ENCODE assay signal across 11 cellular contexts in genomic region chr10:79149345-79149661, GRCh38.
DNase-seq lines count a peak whose midpoint lies in the region; ATAC-seq and TF ChIP-seq lines count a peak whose summit lies in the region.
"Had no signal": no experiment of that assay in that cellular context is flagged by ENCODE, and none has a peak within 500 bp of the region (broad histone marks: within the 10 kb centered on the region; RNA-seq: fewer than 3 reads in every experiment).

No MANE protein-coding gene starts in this region.

- no peaks in the 10 kb centered on the region for H3K9me3 ChIP-seq in SK-N-SH
- H3K9me3 ChIP-seq in mesodermal cell (ENCODE audit: control insufficient read depth, low read length), result no peaks in the 10 kb centered on the region
- H3K9me3 ChIP-seq in testis, result no peaks in the 10 kb centered on the region

- no peak for TF ChIP-seq EP300 in SK-N-SH (IDR thresholded peaks at IDR 0.05; ENCODE audit: borderline replicate concordance in 1 of 2, low read depth in 1 of 2, low read length in 1 of 2)

- peaks cover 0 to 8% of the 10 kb centered on the region in 2 experiments for H3K36me3 ChIP-seq in SK-N-SH (replicated peaks in 1 of 2; ENCODE audit: control insufficient read depth in 1 of 2, insufficient read depth in 2 of 2, low read length in 1 of 2)
- H3K36me3 ChIP-seq in mesodermal cell (ENCODE audit: control insufficient read depth, insufficient read depth, low read length), result peaks cover 61% of the 10 kb centered on the region
- H3K36me3 ChIP-seq in testis (ENCODE audit: low read depth, missing control alignments), result no peaks in the 10 kb centered on the region

- H2AFZ ChIP-seq in SK-N-SH (ENCODE audit: low read depth), result no peak overlapping the region

- WGBS in SK-N-SH (ENCODE audit: low lambda C conversion rate), result 100% methylated on average over 2 of the region's 3 CpGs
- WGBS in mesodermal cell (ENCODE audit: insufficient coverage in 2 of 2), 2 experiments, result 100% methylated on average over 2 to 3 of the region's 3 CpGs
- WGBS in testis, 2 donors, result 53 to 70% methylated on average over 2 to 3 of the region's 3 CpGs

- H3K9ac ChIP-seq in SK-N-SH, result peak overlapping the region; percentile 70; the same call in 1 of the 2 replicates

- no peak overlapping the region for H3K4me3 Mint-ChIP-seq in MCF 10A (ENCODE audit: unreplicated experiment)

- peak overlapping the region; percentile 82 to 97 for H3K27ac ChIP-seq in SK-N-SH (ENCODE audit: low read depth in 2 of 2, low read length in 1 of 2)
- peak overlapping the region; percentile 53 for H3K27ac ChIP-seq in mesodermal cell (ENCODE audit: low read depth, low read length, severe bottlenecking)
- peak overlapping the region; percentile 63 to 76 for H3K27ac ChIP-seq in testis
- H3K27ac ChIP-seq: 22Rv1 had no signal

- CTCF ChIA-PET in SK-N-SH (lab: Yijun Ruan, JAX), result interaction anchor here (0.8 to 2.7 kb wide), 5 partner anchors 30 to 882 kb away, joined by 3 to 17 read pairs (median 3); no protein-coding TSS in a partner anchor
- CTCF ChIA-PET in MCF 10A (lab: Yijun Ruan, JAX), result interaction anchor here (0.7 to 1.3 kb wide), 4 partner anchors 9 to 1100 kb away, joined by 3 to 6 read pairs (median 3); no protein-coding TSS in a partner anchor

- H3K36me3 Mint-ChIP-seq in MCF 10A (ENCODE audit: insufficient read depth, unreplicated experiment), result peaks cover 17% of the 10 kb centered on the region
- H3K36me3 Mint-ChIP-seq: naive B cell had no signal

- peaks cover 48% of the 10 kb centered on the region for H3K4me1 Mint-ChIP-seq in MCF 10A (ENCODE audit: insufficient read depth, unreplicated experiment)

- no peaks in the 10 kb centered on the region for H3K27me3 ChIP-seq in SK-N-SH (ENCODE audit: insufficient read depth)
- no peaks in the 10 kb centered on the region for H3K27me3 ChIP-seq in testis

- no peaks in the 10 kb centered on the region for H3K9me3 Mint-ChIP-seq in MCF 10A (ENCODE audit: unreplicated experiment)
- H3K9me3 Mint-ChIP-seq: naive B cell had no signal

- H3F3A ChIP-seq in SK-N-SH (replicated peaks; ENCODE audit: insufficient read depth), result peaks cover 35% of the 10 kb centered on the region

- H3K27me3 Mint-ChIP-seq in MCF 10A (ENCODE audit: insufficient read depth, unreplicated experiment), result no peaks in the 10 kb centered on the region

- H3K4me3 ChIP-seq in SK-N-SH (ENCODE audit: low read depth in 2 of 2, low read length in 1 of 2) (no peak overlapping the region), mesodermal cell (ENCODE audit: extremely low read depth, insufficient read depth, low read length, poor library complexity, severe bottlenecking) (no peak overlapping the region), testis (no peak overlapping the region)

- TF ChIP-seq POLR2A in testis (IDR thresholded peaks at IDR 0.05), result no peak

- TF ChIP-seq CTCF in SK-N-SH (IDR thresholded peaks at IDR 0.05) (no peak), MCF 10A (IDR thresholded peaks at IDR 0.05; ENCODE audit: unreplicated experiment) (no peak), testis (IDR thresholded peaks at IDR 0.05) (no peak)

- DNase-seq in SK-N-SH (no peak), MCF 10A (ENCODE audit: unreplicated experiment) (no peak), testis (no peak), OCI-M2 (lab: John Stamatoyannopoulos, UW; ENCODE audit: unreplicated experiment) (no peak)
- DNase-seq: naive B cell, NCI-H146 had no signal

- POLR2A ChIA-PET in SK-N-SH (lab: Yijun Ruan, JAX), result interaction anchor here (0.8 to 1.2 kb wide), 2 partner anchors 8 to 175 kb away, joined by 3 read pairs; no protein-coding TSS in a partner anchor
- POLR2A ChIA-PET in MCF 10A (lab: Yijun Ruan, JAX), result interaction anchor here (0.7 to 1.2 kb wide), 3 partner anchors 61 to 80 kb away, joined by 3 to 4 read pairs (median 3); no protein-coding TSS in a partner anchor

- H3K4me2 ChIP-seq in SK-N-SH, result peak overlapping the region; percentile 74; the same call in 1 of the 2 replicates

- intact Hi-C loops in MCF 10A (cut with micrococcal nuclease) (loop anchor here (5.0 kb wide), 1 partner anchor 37 kb away; no protein-coding TSS in a partner anchor), testis (cut with DNase I; ENCODE audit: low total_unique reads) (no loop called here)

- no peaks in the 10 kb centered on the region for H3K9me2 ChIP-seq in SK-N-SH

- BruUV-seq in MCF 10A (replicated peaks; lab: Mats Ljungman, UMichigan), result no TSS peak

- no peaks in the 10 kb centered on the region for H4K20me1 ChIP-seq in SK-N-SH (ENCODE audit: insufficient read depth)

- peaks cover 52 to 94% of the 10 kb centered on the region in 2 experiments; a peak in 3 of 4 replicates for H3K4me1 ChIP-seq in SK-N-SH (ENCODE audit: control insufficient read depth in 1 of 2, insufficient read depth in 2 of 2, low read depth in 1 of 2, low read length in 1 of 2)
- H3K4me1 ChIP-seq in mesodermal cell (ENCODE audit: control insufficient read depth, insufficient read depth, low read length, poor library complexity, severe bottlenecking), result peaks cover 60% of the 10 kb centered on the region
- H3K4me1 ChIP-seq in testis, result peaks cover 49% of the 10 kb centered on the region

- H3K79me2 ChIP-seq in SK-N-SH (ENCODE audit: insufficient read depth), result peaks cover 69% of the 10 kb centered on the region

- ATAC-seq in SK-N-SH treated with all-trans-retinoic acid at 6 μM for 48 hours (no peak), GM19035 (IDR thresholded peaks at IDR 0.05; ENCODE audit: unreplicated experiment) (no peak), GM18502 (IDR thresholded peaks at IDR 0.05; ENCODE audit: poor library complexity, unreplicated experiment) (no peak)

- H3K27ac Mint-ChIP-seq in MCF 10A (ENCODE audit: low read depth, unreplicated experiment), result peak overlapping the region; percentile 77

- TF ChIP-seq RAD21 in SK-N-SH (IDR thresholded peaks at IDR 0.05; ENCODE audit: low read length), result no peak

TF ChIP-seq in SK-N-SH, 30 proteins besides CTCF, POLR2A, EP300 and RAD21 (continues in another document):
- TF ChIP-seq TAF1 (IDR thresholded peaks at IDR 0.05; ENCODE audit: borderline replicate concordance, low read depth, low read length) (no peak), SMC3 (IDR thresholded peaks at IDR 0.05; ENCODE audit: low read depth, low read length) (no peak), RCOR1 (IDR thresholded peaks at IDR 0.05; ENCODE audit: low read length) (no peak), USF2 (IDR thresholded peaks at IDR 0.05; ENCODE audit: borderline replicate concordance, low read depth, low read length) (no peak), USF1 (IDR thresholded peaks at IDR 0.05; ENCODE audit: borderline replicate concordance, low read depth) (no peak), RXRA (IDR thresholded peaks at IDR 0.05; ENCODE audit: borderline replicate concordance, low read depth) (no peak)

TF ChIP-seq in SK-N-SH treated with all-trans-retinoic acid at 6 μM for 48 hours, 23 proteins besides CTCF, POLR2A, EP300 and RAD21:
- TF ChIP-seq PPARA (CRISPR knock-in tag; IDR thresholded peaks at IDR 0.05; ENCODE audit: borderline replicate concordance) (no peak), ISL1 (CRISPR knock-in tag; IDR thresholded peaks at IDR 0.05) (no peak), CSDC2 (CRISPR knock-in tag; IDR thresholded peaks at IDR 0.05) (no peak), ARNTL (CRISPR knock-in tag; IDR thresholded peaks at IDR 0.05; ENCODE audit: borderline replicate concordance, low read depth) (no peak), CSRNP3 (CRISPR knock-in tag; IDR thresholded peaks at IDR 0.05) (no peak), OSR1 (CRISPR knock-in tag; IDR thresholded peaks at IDR 0.05) (no peak), ZFP30 (CRISPR knock-in tag; IDR thresholded peaks at IDR 0.05) (no peak)
